Comparison of ENCODE assay signal across 1 cellular context in the genomic region with DNA sequence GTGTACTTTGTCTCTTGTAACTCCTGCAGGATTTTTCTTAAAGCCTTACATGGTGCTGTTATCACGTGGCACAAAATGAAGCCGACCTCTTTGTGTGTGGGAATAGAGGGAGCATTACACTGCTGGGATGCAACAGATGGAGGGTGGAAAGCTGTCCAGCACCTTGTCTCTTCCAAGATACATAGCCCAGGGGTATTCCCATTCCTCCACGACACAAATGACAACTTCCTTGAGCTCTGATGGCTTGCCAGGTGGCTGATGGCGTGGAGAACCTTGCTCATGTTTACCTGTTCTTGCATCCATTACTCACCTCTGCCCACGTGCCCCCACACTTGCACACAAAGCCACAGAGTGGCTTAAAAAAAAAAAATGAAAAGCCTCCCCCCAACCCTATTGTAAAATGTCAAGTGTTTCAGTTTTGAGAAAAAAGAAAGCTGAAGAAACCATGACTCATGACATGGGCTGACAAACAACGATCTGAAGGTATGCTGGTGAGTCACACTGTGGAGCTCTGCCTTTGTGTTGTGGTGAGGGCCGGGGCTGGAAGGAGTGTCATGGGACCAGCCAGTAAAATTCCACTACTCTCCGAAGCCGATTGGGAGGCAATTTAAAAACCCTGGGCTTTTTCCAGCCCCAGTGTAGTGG.
TF ChIP-seq lines count a peak whose summit lies in the region.

No MANE protein-coding gene starts in this region.

TF ChIP-seq in H1, 55 proteins besides CTCF, POLR2A, EP300 and RAD21 (continued from another document):
- TF ChIP-seq, protein P1, sequence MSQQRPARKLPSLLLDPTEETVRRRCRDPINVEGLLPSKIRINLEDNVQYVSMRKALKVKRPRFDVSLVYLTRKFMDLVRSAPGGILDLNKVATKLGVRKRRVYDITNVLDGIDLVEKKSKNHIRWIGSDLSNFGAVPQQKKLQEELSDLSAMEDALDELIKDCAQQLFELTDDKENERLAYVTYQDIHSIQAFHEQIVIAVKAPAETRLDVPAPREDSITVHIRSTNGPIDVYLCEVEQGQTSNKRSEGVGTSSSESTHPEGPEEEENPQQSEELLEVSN (IDR thresholded peaks at IDR 0.05) = peak; percentile 17; the same call in 1 of the 2 replicates
- TF ChIP-seq BCL11A (IDR thresholded peaks at IDR 0.05; ENCODE audit: low read depth in 2 of 2, low read length in 2 of 2) = no peak
- TF ChIP-seq TEAD4 (IDR thresholded peaks at IDR 0.05; ENCODE audit: low read depth, low read length) = 0 out of 2 replicates have a peak, but pooled peaks have one; percentile 31
- 0 out of 2 replicates have a peak, but pooled peaks have one; percentile 1 for TF ChIP-seq EGR1 (IDR thresholded peaks at IDR 0.05; ENCODE audit: borderline replicate concordance, low read depth, low read length)
- TF ChIP-seq, protein P2, sequence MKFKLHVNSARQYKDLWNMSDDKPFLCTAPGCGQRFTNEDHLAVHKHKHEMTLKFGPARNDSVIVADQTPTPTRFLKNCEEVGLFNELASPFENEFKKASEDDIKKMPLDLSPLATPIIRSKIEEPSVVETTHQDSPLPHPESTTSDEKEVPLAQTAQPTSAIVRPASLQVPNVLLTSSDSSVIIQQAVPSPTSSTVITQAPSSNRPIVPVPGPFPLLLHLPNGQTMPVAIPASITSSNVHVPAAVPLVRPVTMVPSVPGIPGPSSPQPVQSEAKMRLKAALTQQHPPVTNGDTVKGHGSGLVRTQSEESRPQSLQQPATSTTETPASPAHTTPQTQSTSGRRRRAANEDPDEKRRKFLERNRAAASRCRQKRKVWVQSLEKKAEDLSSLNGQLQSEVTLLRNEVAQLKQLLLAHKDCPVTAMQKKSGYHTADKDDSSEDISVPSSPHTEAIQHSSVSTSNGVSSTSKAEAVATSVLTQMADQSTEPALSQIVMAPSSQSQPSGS (IDR thresholded peaks at IDR 0.05; ENCODE audit: low read length) = no peak; the same call in 1 of the 2 replicates
- TF ChIP-seq SP1 (IDR thresholded peaks at IDR 0.05; ENCODE audit: low read depth, low read length) = peak; percentile 85; the same call in 1 of the 2 replicates
- TF ChIP-seq, protein P3, sequence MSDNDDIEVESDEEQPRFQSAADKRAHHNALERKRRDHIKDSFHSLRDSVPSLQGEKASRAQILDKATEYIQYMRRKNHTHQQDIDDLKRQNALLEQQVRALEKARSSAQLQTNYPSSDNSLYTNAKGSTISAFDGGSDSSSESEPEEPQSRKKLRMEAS (IDR thresholded peaks at IDR 0.05) = no peak
- peak; percentile 73; the same call in 1 of the 2 replicates for TF ChIP-seq MAFK (IDR thresholded peaks at IDR 0.05; ENCODE audit: low read depth, low read length)
- peak; percentile 86 for TF ChIP-seq JUN (IDR thresholded peaks at IDR 0.05; ENCODE audit: low read depth, low read length)
- TF ChIP-seq HDAC2 (IDR thresholded peaks at IDR 0.05; ENCODE audit: borderline replicate concordance in 1 of 2, low read depth in 2 of 2, low read length in 2 of 2) = no peak
- no peak for TF ChIP-seq CHD1 (IDR thresholded peaks at IDR 0.05; ENCODE audit: low read depth, low read length)
- peak; percentile 96 for TF ChIP-seq JUND (IDR thresholded peaks at IDR 0.05; ENCODE audit: low read length)
- TF ChIP-seq SUZ12 (IDR thresholded peaks at IDR 0.05; ENCODE audit: low read length) = no peak
TF ChIP-seq in H1: peak in this region for 10.
